In genomic region chr3:49171775-49172500, GRCh38 we compare ENCODE assay signal across 8 cellular contexts. TPM values are rescaled to one million over a fixed set of nuclear protein-coding genes. Genes with fewer than 3 reads are reported as not detected.
A peak's percentile ranks its signal among the peaks of the same experiment; 100 is the strongest.
DNase-seq lines count a peak whose midpoint lies in the region; ATAC-seq and TF ChIP-seq lines count a peak whose summit lies in the region.

No MANE protein-coding gene starts in this region.

- H3K27me3 Mint-ChIP-seq in dendritic cell treated with granulocyte-macrophage colony-stimulating factor and Interleukin-4, amounts not matched to agents 40 ng/mL and 50 ng/mL, for 4 days = peaks cover 9% of the 10 kb centered on the region
- H3K27me3 Mint-ChIP-seq in naive thymus-derived CD4-positive, alpha-beta T cell = no peaks in the 10 kb centered on the region

- no peaks in the 10 kb centered on the region for H3K9me3 Mint-ChIP-seq in dendritic cell treated with granulocyte-macrophage colony-stimulating factor and Interleukin-4, amounts not matched to agents 40 ng/mL and 50 ng/mL, for 4 days
- H3K9me3 Mint-ChIP-seq in naive thymus-derived CD4-positive, alpha-beta T cell = no peaks in the 10 kb centered on the region

- no peaks in the 10 kb centered on the region for H3K27me3 ChIP-seq in naive thymus-derived CD4-positive, alpha-beta T cell (ENCODE audit: control insufficient read depth in 2 of 2, insufficient read depth in 2 of 2, low read length in 2 of 2)

- peak overlapping the region; percentile 78 for H3K4me3 ChIP-seq in AG04449 (ENCODE audit: low read depth, low read length)
- H3K4me3 ChIP-seq in Jurkat, Clone E6-1 (ENCODE audit: low read length) = peak overlapping the region; percentile 56
- H3K4me3 ChIP-seq in naive thymus-derived CD4-positive, alpha-beta T cell (ENCODE audit: low read length) = peak overlapping the region; percentile 95

- H3K4me3 Mint-ChIP-seq in dendritic cell treated with granulocyte-macrophage colony-stimulating factor and Interleukin-4, amounts not matched to agents 40 ng/mL and 50 ng/mL, for 4 days = peak overlapping the region; percentile 83
- H3K4me3 Mint-ChIP-seq in naive thymus-derived CD4-positive, alpha-beta T cell = peak overlapping the region; percentile 83 to 94 (median 88)

- no peak for DNase-seq in AG04449 (ENCODE audit: low read depth, low spot score)
- no peak for DNase-seq in Jurkat, Clone E6-1 (ENCODE audit: low read depth, low spot score)
- DNase-seq in naive thymus-derived CD4-positive, alpha-beta T cell = peak in 1 of 9 donors; percentile 12
- DNase-seq in COLO829 (ENCODE audit: low spot score) = no peak
- DNase-seq in posterior vena cava (ENCODE audit: low spot score) = no peak
- no peak for DNase-seq in DMS53 treated with DMSO at 0.1 percent for 48 hours (lab: John Stamatoyannopoulos, UW; ENCODE audit: unreplicated experiment)

- H3K4me1 ChIP-seq in naive thymus-derived CD4-positive, alpha-beta T cell (ENCODE audit: control insufficient read depth in 2 of 2, insufficient read depth in 2 of 2, low read length in 2 of 2) = peaks cover 5 to 20% of the 10 kb centered on the region in 2 donors

- H3K27ac ChIP-seq in naive thymus-derived CD4-positive, alpha-beta T cell (ENCODE audit: low read depth, low read length) = peak overlapping the region; percentile 58

- ATAC-seq in naive thymus-derived CD4-positive, alpha-beta T cell = no peak
- no peak for ATAC-seq in GM18909 (IDR thresholded peaks at IDR 0.05; ENCODE audit: poor library complexity, unreplicated experiment)

- no peak for TF ChIP-seq CTCF in AG04449 (IDR thresholded peaks at IDR 0.05; ENCODE audit: insufficient read depth, low read length, missing control alignments)

- H3K4me1 Mint-ChIP-seq in dendritic cell treated with granulocyte-macrophage colony-stimulating factor and Interleukin-4, amounts not matched to agents 40 ng/mL and 50 ng/mL, for 4 days (ENCODE audit: low read depth) = peaks cover 29% of the 10 kb centered on the region
- H3K4me1 Mint-ChIP-seq in naive thymus-derived CD4-positive, alpha-beta T cell = peaks cover 8 to 34% (median 23%) of the 10 kb centered on the region in 7 donors

- no peaks in the 10 kb centered on the region for H3K36me3 Mint-ChIP-seq in dendritic cell treated with granulocyte-macrophage colony-stimulating factor and Interleukin-4, amounts not matched to agents 40 ng/mL and 50 ng/mL, for 4 days (ENCODE audit: low read depth)
- H3K36me3 Mint-ChIP-seq in naive thymus-derived CD4-positive, alpha-beta T cell = peaks cover 0 to under 1% (median 0%) of the 10 kb centered on the region in 5 donors

- CTCF ChIA-PET in AG04449 (lab: Yijun Ruan, JAX) = interaction anchor here (0.8 to 4.8 kb wide), 19 partner anchors 8 to 675 kb away, joined by 3 to 58 read pairs (median 6); partner anchors contain the start of genes C3orf62, LAMB2, NDUFAF3 and USP4
- CTCF ChIA-PET in naive thymus-derived CD4-positive, alpha-beta T cell (lab: Charles Lee) = interaction anchor here (0.9 to 2.0 kb wide), 3 partner anchors 10 to 275 kb away, joined by 3 to 6 read pairs (median 5); partner anchors contain the start of gene QRICH1

- H3K9me3 ChIP-seq in naive thymus-derived CD4-positive, alpha-beta T cell (ENCODE audit: control insufficient read depth in 2 of 3, low read length in 3 of 3) = no peaks in the 10 kb centered on the region

- POLR2A ChIA-PET in AG04449 (lab: Yijun Ruan, JAX) = interaction anchor here (1.7 kb wide), 1 partner anchor 78 kb away, joined by 8 read pairs; the partner anchor contains the start of gene QRICH1
- POLR2A ChIA-PET in naive thymus-derived CD4-positive, alpha-beta T cell (lab: Charles Lee) = interaction anchor here (0.8 to 2.4 kb wide), 2 partner anchors 51 to 78 kb away, joined by 3 to 10 read pairs; partner anchors contain the start of genes QRICH1 and USP19

- peak overlapping the region; percentile 80 for H3K27ac Mint-ChIP-seq in dendritic cell treated with granulocyte-macrophage colony-stimulating factor and Interleukin-4, amounts not matched to agents 40 ng/mL and 50 ng/mL, for 4 days
- peak overlapping the region in 6 of 9 donors; percentile 15 to 75 (median 48) for H3K27ac Mint-ChIP-seq in naive thymus-derived CD4-positive, alpha-beta T cell

- intact Hi-C loops in dendritic cell treated with granulocyte-macrophage colony-stimulating factor and Interleukin-4, amounts not matched to agents 40 ng/mL and 50 ng/mL, for 4 days (cut with micrococcal nuclease) = loop anchor here (1.0 to 2.0 kb wide), 2 partner anchors 104 to 277 kb away; no protein-coding TSS in a partner anchor
- intact Hi-C loops in naive thymus-derived CD4-positive, alpha-beta T cell (cut with micrococcal nuclease) = loop anchor here (1.0 to 5.0 kb wide), 8 partner anchors 52 to 500 kb away; partner anchors contain the start of genes USP19 (in 2 of the 2), APEH (in 1 of the 2), C3orf62 (in 1 of the 2) and QRICH1 (in 1 of the 2)
- intact Hi-C loops in posterior vena cava (cut with DNase I) = no loop called here

- H3K36me3 ChIP-seq in naive thymus-derived CD4-positive, alpha-beta T cell (ENCODE audit: control insufficient read depth in 2 of 3, insufficient read depth in 3 of 3, low read length in 3 of 3) = peaks cover 0 to 5% (median 0%) of the 10 kb centered on the region in 3 experiments

RNA-seq across cellular contexts. Expression of gene KLHDC8B, which starts 0.5 kb away (rescaled TPM):
- 3.4 TPM for polyA plus RNA-seq in Jurkat, Clone E6-1 (2012; ENCODE audit: insufficient read depth, insufficient read length)
- total RNA-seq in naive thymus-derived CD4-positive, alpha-beta T cell = 1 to 10 TPM; 1.5 to 7.1 (median 5.2) TPM
- polyA plus RNA-seq in naive thymus-derived CD4-positive, alpha-beta T cell = 10 to 100 TPM in 1 of 2 donors, 1 to 10 TPM in 1; 4.7 to 10.0 TPM
- total RNA-seq in posterior vena cava = 10 to 100 TPM; 29.8 to 31.9 TPM

RNA-seq across cellular contexts. Expression of gene CCDC71, which starts 5.8 kb away (rescaled TPM):
- 28.9 TPM for polyA plus RNA-seq in Jurkat, Clone E6-1 (2012; ENCODE audit: insufficient read depth, insufficient read length)
- total RNA-seq in naive thymus-derived CD4-positive, alpha-beta T cell = 10 to 100 TPM; 16.5 to 39.5 (median 26.3) TPM
- polyA plus RNA-seq in naive thymus-derived CD4-positive, alpha-beta T cell = 1 to 10 TPM; 2.0 to 2.3 TPM
- total RNA-seq in posterior vena cava = 10 to 100 TPM; 14.1 to 14.3 TPM

RNA-seq across cellular contexts. Expression of gene LAMB2, which starts 39.1 kb away (rescaled TPM):
- polyA plus RNA-seq in Jurkat, Clone E6-1 (2012; ENCODE audit: insufficient read depth, insufficient read length) = not detected
- total RNA-seq in naive thymus-derived CD4-positive, alpha-beta T cell = 1 to 10 TPM in 4 of 5 experiments, not detected in 1; 1.2 to 5.0 (median 1.9) TPM
- polyA plus RNA-seq in naive thymus-derived CD4-positive, alpha-beta T cell = not detected
- total RNA-seq in posterior vena cava = 100 to 1,000 TPM; 299 to 503 TPM

RNA-seq across cellular contexts. Expression of gene USP19, which starts 51.3 kb away (rescaled TPM):
- polyA plus RNA-seq in Jurkat, Clone E6-1 (2012; ENCODE audit: insufficient read depth, insufficient read length) = 47.8 TPM
- total RNA-seq in naive thymus-derived CD4-positive, alpha-beta T cell = 100 to 1,000 TPM in 2 of 5 experiments, 10 to 100 TPM in 3; 60.0 to 106 (median 78.0) TPM
- polyA plus RNA-seq in naive thymus-derived CD4-positive, alpha-beta T cell = 10 to 100 TPM; 29.9 to 55.9 TPM
- 10 to 100 TPM; 34.1 to 40.4 TPM for total RNA-seq in posterior vena cava

Comparison
In these comparisons a context has a peak if more than half of its experiments do, and no peak if none do; other contexts are left out.
1. RNA of gene LAMB2, which starts 39.1 kb away (total RNA-seq): 299 to 503 TPM in posterior vena cava; 1.2 to 5.0 TPM in naive thymus-derived CD4-positive, alpha-beta T cell; every median in the first group is over 10 times any median in the second.
2. intact Hi-C loops: an anchor here in dendritic cell treated with granulocyte-macrophage colony-stimulating factor and Interleukin-4, amounts not matched to agents 40 ng/mL and 50 ng/mL, for 4 days (1.0 to 2.0 kb wide) and naive thymus-derived CD4-positive, alpha-beta T cell (1.0 to 5.0 kb wide); none called in posterior vena cava.
3. Peak in every context shown above with its lines, with median percentiles within 50 percentile points of each other: H3K4me3 ChIP-seq.